8 cellular contexts compared by ENCODE assay signal in genomic region chr3:58052373-58053273, GRCh38. TPM values are rescaled to one million over a fixed set of nuclear protein-coding genes. Genes with fewer than 3 reads are reported as not detected.
DNase-seq lines count a peak whose midpoint lies in the region; ATAC-seq lines count a peak whose summit lies in the region.

No MANE protein-coding gene starts in this region.

- H3K9ac ChIP-seq in trophoblast cell (ENCODE audit: low read length) = no peak overlapping the region

- H3K36me3 ChIP-seq in trophoblast cell (ENCODE audit: control insufficient read depth in 1 of 2, insufficient read depth in 2 of 2, low read length in 2 of 2) = peaks cover 3% of the 10 kb centered on the region in 2 experiments

- peak overlapping the region; percentile 41 for H3K14ac ChIP-seq in trophoblast cell (ENCODE audit: low read length)

- peaks cover 35% of the 10 kb centered on the region for H3K79me1 ChIP-seq in trophoblast cell (ENCODE audit: low read length)

- H2BK12ac ChIP-seq in trophoblast cell (ENCODE audit: low read length) = peak overlapping the region; percentile 37

- peak overlapping the region; percentile 56 for H2BK120ac ChIP-seq in trophoblast cell (ENCODE audit: insufficient read depth, low read length, poor library complexity)

- WGBS in trophoblast cell (ENCODE audit: extremely low coverage, insufficient coverage, insufficient read length) = no CpG with 5 or more reads among the region's 8 CpGs

- no peak overlapping the region for H2AFZ ChIP-seq in trophoblast cell (ENCODE audit: insufficient read depth, low read length, poor library complexity)

- H3K9me3 ChIP-seq in trophoblast cell (ENCODE audit: insufficient read depth, low read depth, low read length) = no peaks in the 10 kb centered on the region

- H2BK5ac ChIP-seq in trophoblast cell (ENCODE audit: low read depth, low read length, poor library complexity) = peak overlapping the region; percentile 39

- ATAC-seq in HG03460 (IDR thresholded peaks at IDR 0.05; ENCODE audit: unreplicated experiment) (peak; percentile 58), GM18870 (IDR thresholded peaks at IDR 0.05; ENCODE audit: unreplicated experiment) (no peak), HG03095 (IDR thresholded peaks at IDR 0.05; ENCODE audit: unreplicated experiment) (no peak)

- H3K18ac ChIP-seq in trophoblast cell (ENCODE audit: low read length) = peak overlapping the region; percentile 73

- no peaks in the 10 kb centered on the region for H3K27me3 ChIP-seq in trophoblast cell (ENCODE audit: insufficient read depth, low read length)

- H4K91ac ChIP-seq in trophoblast cell (ENCODE audit: low read depth, low read length) = peak overlapping the region; percentile 67

- peaks cover 24% of the 10 kb centered on the region for H3K79me2 ChIP-seq in trophoblast cell (ENCODE audit: control insufficient read depth, insufficient read depth, low read length, poor library complexity)

- H4K12ac ChIP-seq in trophoblast cell (ENCODE audit: low read depth, low read length) = no peak overlapping the region

- H3K4me2 ChIP-seq in trophoblast cell (ENCODE audit: low read length) = peak overlapping the region; percentile 32

- DNase-seq in Ammon's horn (ENCODE audit: low spot score) (peak; percentile 70), foreskin melanocyte (peak; percentile 56), trophoblast cell (peak; percentile 93 to 94), iPS-NIHi7 (ENCODE audit: extremely low spot score) (no peak)
- DNase-seq in activated CD8-positive, alpha-beta memory T cell treated with anti-CD3 and anti-CD28 coated beads, Interleukin-2, amount 50 U/mL, for 48 hours = peak; percentile 66

- no peak overlapping the region for H3K23ac ChIP-seq in trophoblast cell (ENCODE audit: low read length)

- peaks cover 34 to 42% of the 10 kb centered on the region in 2 experiments for H3K4me1 ChIP-seq in trophoblast cell (ENCODE audit: control insufficient read depth in 1 of 2, insufficient read depth in 2 of 2, low read length in 2 of 2)

- H3K4me3 ChIP-seq in trophoblast cell (ENCODE audit: low read depth, low read length) = no peak overlapping the region

- peak overlapping the region; percentile 1 for H3K4ac ChIP-seq in trophoblast cell (ENCODE audit: low read depth, low read length)

- H4K8ac ChIP-seq in trophoblast cell (ENCODE audit: low read depth, low read length) = peak overlapping the region; percentile 63

- H3K27ac ChIP-seq in trophoblast cell (ENCODE audit: low read depth, low read length) = peak overlapping the region; percentile 96

- H2AK5ac ChIP-seq in trophoblast cell (ENCODE audit: low read length) = no peak overlapping the region

RNA-seq across cellular contexts. Expression of gene FLNB, which starts 44.4 kb away (rescaled TPM):
- 139 and 141 TPM in 2 replicates for polyA plus RNA-seq in trophoblast cell (2013)
